Comparison of ENCODE assay signal across 34 cellular contexts in genomic region chr10:122765412-122765811, GRCh38.
"Had no signal": no experiment of that assay in that cellular context is flagged by ENCODE, and none has a peak within 500 bp of the region (broad histone marks: within the 10 kb centered on the region; RNA-seq: fewer than 3 reads in every experiment).

No MANE protein-coding gene starts in this region.

- H3K27me3 ChIP-seq: MG63 had no signal

- H3K36me3 ChIP-seq: MG63 had no signal

- H3K4me2 ChIP-seq: KMS-11 had no signal

- H3K9ac ChIP-seq: KMS-11 had no signal

- H3K27ac ChIP-seq: KMS-11 had no signal

- DNase-seq: Karpas-422, Kasumi-1, MG63, MM.1S, MV-4-11, NCI-H1048, NCI-H1092, NCI-H1092 treated with DMSO at 0.1 percent for 48 hours, NCI-H1105, NCI-H1105 treated with DMSO at 0.1 percent for 48 hours, NCI-H1417, NCI-H1417 treated with DMSO at 0.1 percent for 48 hours, NCI-H1436, NCI-H1436 treated with DMSO at 0.1 percent for 48 hours, NCI-H146, NCI-H1694, NCI-H1694 treated with DMSO at 0.1 percent for 48 hours, NCI-H187, NCI-H187 treated with DMSO at 0.1 percent for 48 hours, NCI-H1930, NCI-H2029 treated with DMSO at 0.1 percent for 48 hours, NCI-H2081, NCI-H2081 treated with DMSO at 0.1 percent for 48 hours, NCI-H2107, NCI-H2171, NCI-H2227 treated with DMSO at 0.1 percent for 48 hours, NCI-H226, NCI-H345, NCI-H446, NCI-H446 treated with DMSO at 0.1 percent for 48 hours, NCI-H510A, NCI-H510A treated with DMSO at 0.1 percent for 48 hours, NCI-H524 had no signal

- H3K4me3 ChIP-seq: MG63 had no signal

- H3K9me3 ChIP-seq: MG63 had no signal
